Comparison of ENCODE assay signal across 28 cellular contexts in genomic region chr17:79484600-79485398, GRCh38.
DNase-seq lines count a peak whose midpoint lies in the region; ATAC-seq, FAIRE-seq and TF ChIP-seq lines count a peak whose summit lies in the region.
"Had no signal": no experiment of that assay in that cellular context is flagged by ENCODE, and none has a peak within 500 bp of the region (broad histone marks: within the 10 kb centered on the region; RNA-seq: fewer than 3 reads in every experiment).

No MANE protein-coding gene starts in this region.

- no peak overlapping the region; the same call in 1 of the 2 replicates for H4K8ac ChIP-seq in H1 (ENCODE audit: extremely low read depth, insufficient read depth, low read length)

- H2BK12ac ChIP-seq in H1 (ENCODE audit: low read depth, low read length) = no peak overlapping the region; the same call in 1 of the 2 replicates

- peak overlapping the region; percentile 23 to 78 for H3K27ac ChIP-seq in A549
- H3K27ac ChIP-seq in GM23338 (ENCODE audit: low read depth) = no peak overlapping the region
- H3K27ac ChIP-seq in H1 (ENCODE audit: low read depth, low read length) = no peak overlapping the region
- no peak overlapping the region for H3K27ac ChIP-seq in CD8-positive, alpha-beta T cell (ENCODE audit: low read depth, low read length)

- TF ChIP-seq RAD21 in A549 (conservative IDR thresholded peaks at IDR 0.05 in 1 of 2, IDR thresholded peaks at IDR 0.05 in 1 of 2) = no peak
- TF ChIP-seq RAD21 in H1 (IDR thresholded peaks at IDR 0.05 in 1 of 2, conservative IDR thresholded peaks at IDR 0.05 in 1 of 2; ENCODE audit: low read depth in 2 of 2, low read length in 2 of 2) = no peak

- H4K20me1 ChIP-seq in GM23338 (replicated peaks; ENCODE audit: insufficient read depth) (no peaks in the 10 kb centered on the region), H1 (replicated peaks in 1 of 2; ENCODE audit: control insufficient read depth in 1 of 2, insufficient read depth in 2 of 2, low read length in 2 of 2) (no peaks in the 10 kb centered on the region)

- CTCF ChIA-PET in A549 (lab: Yijun Ruan, JAX) = interaction anchor here (0.7 to 1.3 kb wide), 2 partner anchors 19 to 20 kb away, joined by 3 to 4 read pairs; no protein-coding TSS in a partner anchor
- CTCF ChIA-PET in H1 (lab: Charles Lee; ENCODE audit: partially characterized antibody) = interaction anchor here (1.0 to 1.2 kb wide), 2 partner anchors 91 to 359 kb away, joined by 3 read pairs; no protein-coding TSS in a partner anchor
- CTCF ChIA-PET in CD8-positive, alpha-beta T cell (lab: Charles Lee) = no interaction called here

- peak overlapping the region; percentile 5 for H3K9ac ChIP-seq in NT2/D1 (ENCODE audit: insufficient read length, low read depth)
- no peak overlapping the region for H3K9ac ChIP-seq in H1 (replicated peaks in 1 of 4; ENCODE audit: extremely low read depth in 1 of 4, low read depth in 3 of 4, low read length in 3 of 4)

- H3K36me3 ChIP-seq in GM23338 (ENCODE audit: insufficient read depth) = no peaks in the 10 kb centered on the region
- H3K36me3 ChIP-seq in NT2/D1 (ENCODE audit: insufficient read depth, insufficient read length, low read length) = no peaks in the 10 kb centered on the region
- H3K36me3 ChIP-seq in H1 (ENCODE audit: control insufficient read depth in 2 of 4, insufficient read depth in 4 of 4, low read length in 3 of 4) = no peaks in the 10 kb centered on the region
- H3K36me3 ChIP-seq in CD8-positive, alpha-beta T cell (ENCODE audit: insufficient read depth, low read length) = no peaks in the 10 kb centered on the region
- H3K36me3 ChIP-seq: MG63 had no signal

- intact Hi-C loops in CD8-positive, alpha-beta T cell (cut with DNase I, micrococcal nuclease) = no loop called here
- intact Hi-C loops in Right ventricle myocardium superior (cut with DNase I) = no loop called here

- H3K27ac Mint-ChIP-seq in GM23338 = no peak overlapping the region
- no peak overlapping the region for H3K27ac Mint-ChIP-seq in CD8-positive, alpha-beta T cell
- no peak overlapping the region for H3K27ac Mint-ChIP-seq in stimulated activated effector memory CD8-positive, alpha-beta T cell treated with anti-CD3 and anti-CD28 coated beads, Interleukin-12 subunit alpha, Interleukin-12 subunit beta, amount 100 ng/mL, for 72 hours
- H3K27ac Mint-ChIP-seq: CD4-positive, alpha-beta memory T cell had no signal

- H3K27me3 ChIP-seq in GM23338 (ENCODE audit: insufficient read depth) (no peaks in the 10 kb centered on the region), NT2/D1 (ENCODE audit: insufficient read depth, insufficient read length) (no peaks in the 10 kb centered on the region), H1 (replicated peaks in 1 of 4; ENCODE audit: control insufficient read depth in 3 of 4, extremely low read depth in 1 of 4, insufficient read depth in 3 of 4, low read length in 3 of 4) (peaks cover 0 to 3% (median 0%) of the 10 kb centered on the region in 4 experiments; a peak in 2 of 7 replicates)
- peaks cover 11% of the 10 kb centered on the region for H3K27me3 ChIP-seq in CD8-positive, alpha-beta T cell (ENCODE audit: insufficient read depth, low read length)

- H4K91ac ChIP-seq in H1 (replicated peaks; ENCODE audit: insufficient read length, low read length) = no peak overlapping the region

- peak overlapping the region; percentile 74; the same call in 1 of the 2 replicates for H2AFZ ChIP-seq in GM23338
- no peak overlapping the region for H2AFZ ChIP-seq in H1 (ENCODE audit: low read length)

- H3K4me1 ChIP-seq in A549 (peaks cover 44% of the 10 kb centered on the region), GM23338 (ENCODE audit: insufficient read depth) (peaks cover 12% of the 10 kb centered on the region), NT2/D1 (ENCODE audit: insufficient read depth, insufficient read length) (peaks cover 17% of the 10 kb centered on the region), H1 (replicated peaks in 1 of 4; ENCODE audit: control insufficient read depth in 3 of 4, insufficient read depth in 4 of 4, low read length in 3 of 4) (peaks cover 0 to 25% (median 11%) of the 10 kb centered on the region in 4 experiments; a peak in 6 of 7 replicates)
- no peaks in the 10 kb centered on the region for H3K4me1 ChIP-seq in CD8-positive, alpha-beta T cell (ENCODE audit: insufficient read depth, low read length)

- no peak overlapping the region for H2AK5ac ChIP-seq in H1 (ENCODE audit: low read depth, low read length)

- peaks cover 31% of the 10 kb centered on the region for H3K4me1 Mint-ChIP-seq in GM23338
- H3K4me1 Mint-ChIP-seq in CD8-positive, alpha-beta T cell (ENCODE audit: low read depth) = no peaks in the 10 kb centered on the region
- no peaks in the 10 kb centered on the region for H3K4me1 Mint-ChIP-seq in stimulated activated effector memory CD8-positive, alpha-beta T cell treated with anti-CD3 and anti-CD28 coated beads, Interleukin-12 subunit alpha, Interleukin-12 subunit beta, amount 100 ng/mL, for 72 hours
- H3K4me1 Mint-ChIP-seq: CD4-positive, alpha-beta memory T cell had no signal

- POLR2A ChIA-PET in A549 (lab: Yijun Ruan, JAX) (no interaction called here), H1 (lab: Charles Lee; ENCODE audit: partially characterized antibody) (no interaction called here)
- POLR2A ChIA-PET in CD8-positive, alpha-beta T cell (lab: Charles Lee) = no interaction called here

- H3K9me3 ChIP-seq in A549 = no peaks in the 10 kb centered on the region
- H3K9me3 ChIP-seq in NT2/D1 (ENCODE audit: insufficient read depth, low read length) = no peaks in the 10 kb centered on the region
- H3K9me3 ChIP-seq in H1 (ENCODE audit: insufficient read depth in 2 of 2, low read depth in 1 of 2, low read length in 1 of 2) = no peaks in the 10 kb centered on the region
- no peaks in the 10 kb centered on the region for H3K9me3 ChIP-seq in CD8-positive, alpha-beta T cell (ENCODE audit: low read length)
- H3K9me3 ChIP-seq: MG63 had no signal

- peaks cover 4% of the 10 kb centered on the region; the same call in 1 of the 2 replicates for H3K23me2 ChIP-seq in H1 (ENCODE audit: low read depth, low read length)

- H3K4me3 ChIP-seq in A549 (no peak overlapping the region), GM23338 (no peak overlapping the region), NT2/D1 (ENCODE audit: insufficient read length, low read depth) (no peak overlapping the region), H1 (ENCODE audit: extremely low read depth in 1 of 4, insufficient read depth in 2 of 4, low read depth in 3 of 4, low read length in 4 of 4) (no peak overlapping the region)
- H3K4me3 ChIP-seq in CD8-positive, alpha-beta T cell (ENCODE audit: low read depth, low read length) = no peak overlapping the region
- H3K4me3 ChIP-seq: MG63 had no signal

- H3K27me3 Mint-ChIP-seq in GM23338 (ENCODE audit: insufficient read depth, low read depth, poor library complexity) = peaks cover 15% of the 10 kb centered on the region
- peaks cover 62% of the 10 kb centered on the region for H3K27me3 Mint-ChIP-seq in CD8-positive, alpha-beta T cell (ENCODE audit: low read depth)

- no peak overlapping the region; the same call in 1 of the 2 replicates for H3K18ac ChIP-seq in H1 (ENCODE audit: extremely low read depth, low read length)

- no peaks in the 10 kb centered on the region; the same call in 2 of the 3 replicates for H3K9me3 Mint-ChIP-seq in GM23338
- H3K9me3 Mint-ChIP-seq in CD8-positive, alpha-beta T cell = no peaks in the 10 kb centered on the region
- H3K9me3 Mint-ChIP-seq in stimulated activated effector memory CD8-positive, alpha-beta T cell treated with anti-CD3 and anti-CD28 coated beads, Interleukin-12 subunit alpha, Interleukin-12 subunit beta, amount 100 ng/mL, for 72 hours = no peaks in the 10 kb centered on the region

- TF ChIP-seq EP300 in A549 (IDR thresholded peaks at IDR 0.05) (no peak), H1 (IDR thresholded peaks at IDR 0.05; ENCODE audit: borderline replicate concordance in 1 of 2, low read depth in 2 of 2, low read length in 2 of 2) (no peak)

- TF ChIP-seq POLR2A in A549 (IDR thresholded peaks at IDR 0.05; ENCODE audit: low read length) (no peak), H1 (IDR thresholded peaks at IDR 0.05; ENCODE audit: control extremely low read depth in 1 of 2, low read depth in 2 of 2, low read length in 2 of 2) (no peak)

- H3K14ac ChIP-seq in H1 (ENCODE audit: insufficient read length) = no peak overlapping the region

- H3K36me3 Mint-ChIP-seq in GM23338 (ENCODE audit: low read depth) = no peaks in the 10 kb centered on the region
- no peaks in the 10 kb centered on the region for H3K36me3 Mint-ChIP-seq in CD8-positive, alpha-beta T cell
- no peaks in the 10 kb centered on the region for H3K36me3 Mint-ChIP-seq in stimulated activated effector memory CD8-positive, alpha-beta T cell treated with anti-CD3 and anti-CD28 coated beads, Interleukin-12 subunit alpha, Interleukin-12 subunit beta, amount 100 ng/mL, for 72 hours
- H3K36me3 Mint-ChIP-seq: CD4-positive, alpha-beta memory T cell had no signal

- no peak overlapping the region for H2BK5ac ChIP-seq in H1 (ENCODE audit: low read depth, low read length)

- no peak overlapping the region for H3K4me3 Mint-ChIP-seq in GM23338
- no peak overlapping the region for H3K4me3 Mint-ChIP-seq in CD8-positive, alpha-beta T cell
- no peak overlapping the region for H3K4me3 Mint-ChIP-seq in stimulated activated effector memory CD8-positive, alpha-beta T cell treated with anti-CD3 and anti-CD28 coated beads, Interleukin-12 subunit alpha, Interleukin-12 subunit beta, amount 100 ng/mL, for 72 hours
- H3K4me3 Mint-ChIP-seq: CD4-positive, alpha-beta memory T cell had no signal

- no peak overlapping the region for H2BK120ac ChIP-seq in H1 (replicated peaks; ENCODE audit: low read depth, low read length)

- TF ChIP-seq CTCF in A549 (IDR thresholded peaks at IDR 0.05) = no peak
- TF ChIP-seq CTCF in GM23338 (conservative IDR thresholded peaks at IDR 0.05; ENCODE audit: low read depth in 2 of 2) = no peak
- TF ChIP-seq CTCF in H1 (IDR thresholded peaks at IDR 0.05; ENCODE audit: control extremely low read depth in 1 of 3, insufficient read depth in 1 of 3, low read depth in 1 of 3, low read length in 3 of 3) = no peak
- no peak for TF ChIP-seq CTCF in CD8-positive, alpha-beta T cell (IDR thresholded peaks at IDR 0.05)

- no peak overlapping the region for H3K4ac ChIP-seq in H1 (replicated peaks; ENCODE audit: insufficient read length, low read depth, low read length)

- 82% methylated on average over 10 of the region's 10 CpGs for WGBS in A549 (ENCODE audit: missing lambda C conversion rate)
- WGBS in H1 (ENCODE audit: extremely low coverage in 1 of 2, insufficient coverage in 1 of 2, insufficient read length in 1 of 2, insufficient replicate concordance in 2 of 2, low coverage in 1 of 2, low lambda C conversion rate in 2 of 2, missing lambda C conversion rate in 1 of 2), 2 experiments = 92% methylated on average over 7 of the region's 10 CpGs; no CpG with 5 or more reads in 1 of the 2 experiments

- H2BK15ac ChIP-seq in H1 (ENCODE audit: low read length) = peak overlapping the region; percentile 31; the same call in 1 of the 2 replicates

- H3K79me2 ChIP-seq in GM23338 (replicated peaks; ENCODE audit: insufficient read depth) (no peaks in the 10 kb centered on the region), H1 (ENCODE audit: control insufficient read depth in 1 of 2, insufficient read depth in 2 of 2, low read length in 2 of 2) (no peaks in the 10 kb centered on the region)

- no peaks in the 10 kb centered on the region for H3K9me2 ChIP-seq in GM23338 (ENCODE audit: insufficient read depth)

- H3K79me1 ChIP-seq in H1 (ENCODE audit: low read depth, low read length) = no peaks in the 10 kb centered on the region

- H3K23ac ChIP-seq in H1 (ENCODE audit: insufficient read length) = no peak overlapping the region

- H3K56ac ChIP-seq in H1 (replicated peaks; ENCODE audit: insufficient read length, low read depth, low read length) = no peak overlapping the region

- H3K4me2 ChIP-seq in A549 (peak overlapping the region; percentile 35), GM23338 (no peak overlapping the region), H1 (ENCODE audit: insufficient read depth in 1 of 2, low read depth in 2 of 2, low read length in 2 of 2) (no peak overlapping the region; a peak in 1 of 4 replicates)

- DNase-seq in A549 (ENCODE audit: low read depth in 1 of 2, low spot score in 1 of 2) (no peak), GM23338 (ENCODE audit: low spot score) (no peak), NT2/D1 (ENCODE audit: low read depth, low spot score) (no peak), H1 (ENCODE audit: low read depth in 1 of 2, low spot score in 2 of 2) (no peak), Right ventricle myocardium superior (no peak), germinal center (ENCODE audit: low spot score) (no peak)
- no peak for DNase-seq in CD8-positive, alpha-beta T cell
- no peak for DNase-seq in stimulated activated effector memory CD8-positive, alpha-beta T cell treated with anti-CD3 and anti-CD28 coated beads, Interleukin-12 subunit alpha, Interleukin-12 subunit beta, amount 100 ng/mL, for 72 hours (ENCODE audit: low spot score in 2 of 2)
- DNase-seq: C1 segment of cervical spinal cord; Calu3; CD4-positive, alpha-beta memory T cell; DMS153; DND-41; H7; IMR-90; KG1; MG63; NCI-H1105 treated with DMSO at 0.1 percent for 48 hours; NCI-H146; NCI-H2029; NCI-H226; NCI-H510A; NCI-H748 treated with DMSO at 0.1 percent for 48 hours; NK-92 treated with Interleukin-12 subunit alpha and Interleukin-12 subunit beta, amount 100 ng/mL, for 24 hours; RPMI8226; SHP77 had no signal

- H2BK20ac ChIP-seq in H1 (ENCODE audit: low read length) = 0 out of 2 replicates have a peak overlapping the region, but pooled peaks have one; percentile 34

- no peak overlapping the region for H4K5ac ChIP-seq in H1 (ENCODE audit: insufficient read length, low read depth, low read length)

- FAIRE-seq in A549 (lab: Jason Lieb, UNC) (no peak), H1 (lab: Jason Lieb, UNC) (no peak)
- FAIRE-seq: GM12892, GM18507 had no signal

- ATAC-seq in A549 (peak in 1 of 2 experiments; percentile 13; a peak in 2 of 6 replicates), GM23338 (no peak; the same call in 1 of the 3 replicates), Right ventricle myocardium superior (ENCODE audit: poor library complexity) (no peak)
- ATAC-seq in CD8-positive, alpha-beta T cell = no peak
- no peak for ATAC-seq in stimulated activated effector memory CD8-positive, alpha-beta T cell treated with anti-CD3 and anti-CD28 coated beads, Interleukin-12 subunit alpha, Interleukin-12 subunit beta, amount 100 ng/mL, for 72 hours

- H3F3A ChIP-seq in GM23338 (replicated peaks; ENCODE audit: low read depth) = no peaks in the 10 kb centered on the region

Comparison
In these comparisons a context has a peak if more than half of its experiments do, and no peak if none do; other contexts are left out.
1. H3K27ac ChIP-seq: peak in A549 (2 of 2); none in GM23338 (single experiment), H1 (single experiment) and CD8-positive, alpha-beta T cell (single experiment).